Comparison of ENCODE assay signal across 20 cellular contexts in the genomic region with DNA sequence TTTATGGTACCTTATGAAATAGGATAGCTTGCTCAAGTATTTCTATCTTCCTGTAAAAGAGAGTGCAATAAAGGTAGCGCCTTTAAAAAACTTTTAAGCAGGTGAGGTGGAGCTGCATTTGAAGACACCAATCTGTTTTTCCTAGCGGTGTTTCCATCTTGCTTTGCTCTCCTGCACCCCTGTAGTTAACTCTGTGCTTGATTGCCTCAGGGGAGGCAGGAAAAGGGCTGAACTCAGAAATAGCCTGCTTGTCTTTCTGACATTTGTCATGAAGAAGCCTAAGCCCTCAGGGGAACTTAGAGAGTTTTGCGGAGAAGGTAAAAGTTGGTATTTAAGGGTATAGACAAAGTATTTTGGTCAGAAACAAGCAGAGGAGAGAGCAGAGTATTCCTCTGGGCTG.
DNase-seq lines count a peak whose midpoint lies in the region; ATAC-seq and TF ChIP-seq lines count a peak whose summit lies in the region.
"Had no signal": no experiment of that assay in that cellular context is flagged by ENCODE, and none has a peak within 500 bp of the region (broad histone marks: within the 10 kb centered on the region; RNA-seq: fewer than 3 reads in every experiment).

No MANE protein-coding gene starts in this region.

- DNase-seq in NCI-H2171 treated with DMSO at 0.1 percent for 48 hours (lab: John Stamatoyannopoulos, UW), result peak; percentile 22
- no peak for DNase-seq in NCI-H2171 (lab: John Stamatoyannopoulos, UW)
- no peak for DNase-seq in foreskin keratinocyte
- peak; percentile 4 for DNase-seq in neural progenitor cell (ENCODE audit: low spot score)
- DNase-seq in thyroid gland, result no peak
- DNase-seq in mucosa of descending colon, result no peak
- DNase-seq: 8988T; Calu3; CD4-positive, alpha-beta T cell; H7; HFFc6; MV-4-11; NCI-H226; NCI-H524 treated with DMSO at 0.1 percent for 48 hours; PC-9; SIG-M5 had no signal

- peak; percentile 27 for ATAC-seq in foreskin keratinocyte
- no peak for ATAC-seq in HG03469 (IDR thresholded peaks at IDR 0.05; ENCODE audit: unreplicated experiment)
- no peak for ATAC-seq in mucosa of descending colon
- ATAC-seq in HG03097 (IDR thresholded peaks at IDR 0.05; ENCODE audit: low FRiP score, unreplicated experiment), result no peak

- H3K4me3 ChIP-seq in neural progenitor cell (no peak overlapping the region), thyroid gland (replicated peaks in 1 of 3) (no peak overlapping the region), mucosa of descending colon (no peak overlapping the region)
- H3K4me3 ChIP-seq: PC-9 had no signal

- H3K27ac ChIP-seq in foreskin keratinocyte (no peak overlapping the region), neural progenitor cell (no peak overlapping the region), thyroid gland (no peak overlapping the region)
- H3K27ac ChIP-seq: KMS-11, PC-9, RWPE1 had no signal

- H3K4me3 Mint-ChIP-seq in neural progenitor cell, result no peak overlapping the region
- H3K4me3 Mint-ChIP-seq: CD4-positive, alpha-beta T cell; HFFc6 had no signal

- no peak for TF ChIP-seq POLR2A in thyroid gland (IDR thresholded peaks at IDR 0.05)

- H3K4me2 ChIP-seq in neural progenitor cell, result no peak overlapping the region
- H3K4me2 ChIP-seq: KMS-11, PC-9 had no signal

- no peak overlapping the region for H3K27ac Mint-ChIP-seq in neural progenitor cell
- H3K27ac Mint-ChIP-seq: CD4-positive, alpha-beta T cell; HFFc6 had no signal

- no peaks in the 10 kb centered on the region for H4K20me1 ChIP-seq in neural progenitor cell (ENCODE audit: low read depth)

- H3K9me3 ChIP-seq in neural progenitor cell (ENCODE audit: low read depth) (no peaks in the 10 kb centered on the region), thyroid gland (no peaks in the 10 kb centered on the region), mucosa of descending colon (no peaks in the 10 kb centered on the region)

- peaks cover 8% of the 10 kb centered on the region for H3K4me1 Mint-ChIP-seq in neural progenitor cell

- H3F3A ChIP-seq in neural progenitor cell (ENCODE audit: low read depth), result no peaks in the 10 kb centered on the region

- H3K36me3 ChIP-seq in neural progenitor cell (no peaks in the 10 kb centered on the region), thyroid gland (no peaks in the 10 kb centered on the region), mucosa of descending colon (ENCODE audit: low read depth) (no peaks in the 10 kb centered on the region)

- H2AFZ ChIP-seq in neural progenitor cell (replicated peaks), result peak overlapping the region; percentile 15
- H2AFZ ChIP-seq: PC-9 had no signal

- no peaks in the 10 kb centered on the region for H3K36me3 Mint-ChIP-seq in neural progenitor cell

- H3K4me1 ChIP-seq in foreskin keratinocyte, result no peaks in the 10 kb centered on the region
- no peaks in the 10 kb centered on the region for H3K4me1 ChIP-seq in neural progenitor cell
- H3K4me1 ChIP-seq in thyroid gland, result no peaks in the 10 kb centered on the region
- no peaks in the 10 kb centered on the region for H3K4me1 ChIP-seq in mucosa of descending colon (ENCODE audit: low read depth)

- no peaks in the 10 kb centered on the region for H3K79me2 ChIP-seq in neural progenitor cell (ENCODE audit: low read depth)

- intact Hi-C loops in thyroid gland (cut with DNase I), result no loop called here
- intact Hi-C loops in mucosa of descending colon (cut with DNase I, micrococcal nuclease), result no loop called here

- no peaks in the 10 kb centered on the region for H3K27me3 Mint-ChIP-seq in neural progenitor cell (ENCODE audit: insufficient read depth, low read depth)
- H3K27me3 Mint-ChIP-seq: CD4-positive, alpha-beta T cell had no signal

- 79% methylated on average over 3 of the region's 3 CpGs for WGBS in thyroid gland, 2 donors

- TF ChIP-seq CTCF in foreskin keratinocyte (conservative IDR thresholded peaks at IDR 0.05), result no peak
- TF ChIP-seq CTCF in neural progenitor cell (IDR thresholded peaks at IDR 0.05), result no peak
- TF ChIP-seq CTCF in thyroid gland (IDR thresholded peaks at IDR 0.05), result no peak
- TF ChIP-seq CTCF in mucosa of descending colon (IDR thresholded peaks at IDR 0.05), result no peak

- H3K9me3 Mint-ChIP-seq in neural progenitor cell, result no peaks in the 10 kb centered on the region
- H3K9me3 Mint-ChIP-seq: CD4-positive, alpha-beta T cell; HFFc6 had no signal

- no peak overlapping the region for H3K9ac ChIP-seq in neural progenitor cell
- H3K9ac ChIP-seq: KMS-11 had no signal

- H3K27me3 ChIP-seq in foreskin keratinocyte, result peaks cover 50% of the 10 kb centered on the region
- H3K27me3 ChIP-seq in neural progenitor cell, result no peaks in the 10 kb centered on the region
- no peaks in the 10 kb centered on the region for H3K27me3 ChIP-seq in thyroid gland

Comparison
In these comparisons a context has a peak if more than half of its experiments do, and no peak if none do; other contexts are left out.
1. DNase-seq: peak in NCI-H2171 treated with DMSO at 0.1 percent for 48 hours (single experiment) and neural progenitor cell (single experiment); none in NCI-H2171 (single experiment), foreskin keratinocyte (0 of 2), thyroid gland (0 of 2) and mucosa of descending colon (0 of 3).